In genomic region chr3:197956626-197956988, GRCh38 we compare ENCODE assay signal across 15 cellular contexts. TPM values are rescaled to one million over a fixed set of nuclear protein-coding genes. Genes with fewer than 3 reads are reported as not detected.
DNase-seq lines count a peak whose midpoint lies in the region; ATAC-seq, FAIRE-seq and TF ChIP-seq lines count a peak whose summit lies in the region.
"Had no signal": no experiment of that assay in that cellular context is flagged by ENCODE, and none has a peak within 500 bp of the region (broad histone marks: within the 10 kb centered on the region; RNA-seq: fewer than 3 reads in every experiment).

No MANE protein-coding gene starts in this region.

- TF ChIP-seq RAD21 in SK-N-SH (IDR thresholded peaks at IDR 0.05; ENCODE audit: low read length), result no peak
- no peak for TF ChIP-seq RAD21 in K562 (CRISPR knock-in tag; conservative IDR thresholded peaks at IDR 0.05 in 1 of 2, IDR thresholded peaks at IDR 0.05 in 1 of 2)

- intact Hi-C loops in K562 (cut with micrococcal nuclease) (loop anchor here (10.0 kb wide), 1 partner anchor 222 kb away; the partner anchor contains the start of gene RUBCN), heart left ventricle (cut with DNase I) (no loop called here)

- FAIRE-seq in K562 (lab: Jason Lieb, UNC), result no peak
- FAIRE-seq: GM19239, pancreas, urothelium cell line had no signal

- no peak overlapping the region for H3K4me3 ChIP-seq in SK-N-SH (ENCODE audit: low read depth in 2 of 2, low read length in 1 of 2)
- no peak overlapping the region for H3K4me3 ChIP-seq in HUES64 (ENCODE audit: low read length)
- no peak overlapping the region for H3K4me3 ChIP-seq in K562
- no peak overlapping the region for H3K4me3 ChIP-seq in heart left ventricle
- H3K4me3 ChIP-seq: body of pancreas, pancreas had no signal

- H3K9me3 ChIP-seq in SK-N-SH, result no peaks in the 10 kb centered on the region
- no peaks in the 10 kb centered on the region for H3K9me3 ChIP-seq in HUES64 (ENCODE audit: insufficient read depth, low read depth, low read length)
- H3K9me3 ChIP-seq in K562 (replicated peaks; ENCODE audit: control insufficient read depth, insufficient read depth, low read depth, low read length), result no peaks in the 10 kb centered on the region
- no peaks in the 10 kb centered on the region for H3K9me3 ChIP-seq in heart left ventricle
- H3K9me3 ChIP-seq: body of pancreas, pancreas had no signal

- POLR2A ChIA-PET in SK-N-SH (lab: Yijun Ruan, JAX) (no interaction called here), K562 (lab: Yijun Ruan, JAX) (interaction anchor here (0.8 to 1.6 kb wide), 3 partner anchors 23 to 123 kb away, joined by 3 to 5 read pairs (median 4); no protein-coding TSS in a partner anchor)

- H3K4me3 Mint-ChIP-seq in neural crest cell, result peak overlapping the region; percentile 79

- 0 out of 4 replicates have a peak overlapping the region, but pooled peaks of 1 of the 2 experiments have one; percentile 16 for H3K27ac ChIP-seq in SK-N-SH (ENCODE audit: low read depth in 2 of 2, low read length in 1 of 2)
- peak overlapping the region; percentile 29; the same call in 1 of the 2 replicates for H3K27ac ChIP-seq in HUES64 (ENCODE audit: low read depth, low read length)
- H3K27ac ChIP-seq in K562 (ENCODE audit: extremely low read depth, low read depth, low read length), result peak overlapping the region; percentile 91; the same call in 2 of the 3 replicates
- peak overlapping the region in 2 of 12 donors; percentile 18 to 77 for H3K27ac ChIP-seq in heart left ventricle

- H3K9me3 Mint-ChIP-seq in neural crest cell, result peaks cover 3% of the 10 kb centered on the region

- peaks cover 5% of the 10 kb centered on the region for H3K27me3 Mint-ChIP-seq in neural crest cell (ENCODE audit: low read depth)

- TF ChIP-seq CTCF in SK-N-SH (IDR thresholded peaks at IDR 0.05), result no peak
- no peak for TF ChIP-seq CTCF in K562 (IDR thresholded peaks at IDR 0.05 in 2 of 3, conservative IDR thresholded peaks at IDR 0.05 in 1 of 3; ENCODE audit: insufficient read depth in 2 of 3, low read depth in 1 of 3, low read length in 3 of 3)
- no peak for TF ChIP-seq CTCF in neural crest cell (conservative IDR thresholded peaks at IDR 0.05)
- TF ChIP-seq CTCF in heart left ventricle (IDR thresholded peaks at IDR 0.05), result no peak

- WGBS in SK-N-SH (ENCODE audit: low lambda C conversion rate), result 100% methylated on average over 2 of the region's 2 CpGs
- 100% methylated on average over 2 of the region's 2 CpGs for WGBS in HUES64
- 46% methylated on average over 2 of the region's 2 CpGs for WGBS in K562 (ENCODE audit: insufficient coverage, low coverage, missing lambda C conversion rate)
- 88 to 97% (median 94%) methylated on average over 2 of the region's 2 CpGs for WGBS in heart left ventricle, 4 donors

- peaks cover 34% of the 10 kb centered on the region for H3K79me2 ChIP-seq in SK-N-SH (ENCODE audit: insufficient read depth)
- H3K79me2 ChIP-seq in K562 (ENCODE audit: control insufficient read depth, insufficient read depth, low read length), result peaks cover 74% of the 10 kb centered on the region

- no peak overlapping the region for H3K4me2 ChIP-seq in SK-N-SH
- no peak overlapping the region for H3K4me2 ChIP-seq in K562 (ENCODE audit: insufficient read depth, low read length)

- H4K20me1 ChIP-seq in SK-N-SH (ENCODE audit: insufficient read depth), result peaks cover 36% of the 10 kb centered on the region
- peaks cover 17% of the 10 kb centered on the region; the same call in 1 of the 2 replicates for H4K20me1 ChIP-seq in K562 (replicated peaks; ENCODE audit: control insufficient read depth, insufficient read depth, low read length)

- BruUV-seq in K562 (replicated peaks; lab: Mats Ljungman, UMichigan), result no TSS peak

- H3K4me1 ChIP-seq in SK-N-SH (ENCODE audit: control insufficient read depth in 1 of 2, insufficient read depth in 2 of 2, low read depth in 1 of 2, low read length in 1 of 2) (peaks cover 11 to 25% of the 10 kb centered on the region in 2 experiments; a peak in 2 of 4 replicates), HUES64 (ENCODE audit: insufficient read depth, low read length) (peaks cover 13% of the 10 kb centered on the region), K562 (replicated peaks in 1 of 2; ENCODE audit: control insufficient read depth in 2 of 2, insufficient read depth in 2 of 2, low read length in 2 of 2) (peaks cover 34 to 41% of the 10 kb centered on the region in 2 experiments), heart left ventricle (peaks cover 4 to 80% (median 44%) of the 10 kb centered on the region in 12 donors)

- peaks cover 53% of the 10 kb centered on the region for H3F3A ChIP-seq in SK-N-SH (replicated peaks; ENCODE audit: insufficient read depth)

- ATAC-seq in SK-N-SH treated with all-trans-retinoic acid at 6 μM for 48 hours (no peak), K562 (peak; percentile 0; the same call in 1 of the 3 replicates), GM18511 (IDR thresholded peaks at IDR 0.05; ENCODE audit: unreplicated experiment) (no peak), heart left ventricle (no peak)
- ATAC-seq: body of pancreas, Right ventricle myocardium inferior had no signal

- H3K27ac Mint-ChIP-seq in neural crest cell (ENCODE audit: unreplicated experiment), result no peak overlapping the region

- no peak for DNase-seq in SK-N-SH
- DNase-seq in K562 (ENCODE audit: extremely low read depth in 1 of 4, low spot score in 3 of 4), result peak in 1 of 4 experiments; percentile 46
- DNase-seq in neural crest cell (ENCODE audit: low read depth, low spot score), result no peak
- no peak for DNase-seq in NCI-H526 treated with DMSO at 0.1 percent for 48 hours (lab: John Stamatoyannopoulos, UW)
- no peak for DNase-seq in heart left ventricle
- DNase-seq: NCI-H1417 treated with DMSO at 0.1 percent for 48 hours, NCI-H524 had no signal

- H3K36me3 ChIP-seq in SK-N-SH (replicated peaks in 1 of 2; ENCODE audit: control insufficient read depth in 1 of 2, insufficient read depth in 2 of 2, low read length in 1 of 2), result peaks cover 37 to 53% of the 10 kb centered on the region in 2 experiments
- peaks cover 51% of the 10 kb centered on the region for H3K36me3 ChIP-seq in HUES64 (ENCODE audit: insufficient read depth, low read length)
- peaks cover 56% of the 10 kb centered on the region for H3K36me3 ChIP-seq in K562 (ENCODE audit: control insufficient read depth, insufficient read depth, low read length)
- peaks cover 4 to 64% (median 54%) of the 10 kb centered on the region in 9 donors for H3K36me3 ChIP-seq in heart left ventricle

- H3K9ac ChIP-seq in SK-N-SH (no peak overlapping the region), HUES64 (ENCODE audit: low read depth, low read length) (no peak overlapping the region), K562 (ENCODE audit: insufficient read depth in 1 of 2, low read depth in 2 of 2, low read length in 2 of 2) (peak overlapping the region in 1 of 2 experiments; percentile 89; a peak in 1 of 4 replicates)

- H3K4me1 Mint-ChIP-seq in neural crest cell, result peaks cover 52% of the 10 kb centered on the region

- H3K36me3 Mint-ChIP-seq in neural crest cell (ENCODE audit: low read depth), result peaks cover 25% of the 10 kb centered on the region

- H3K9me2 ChIP-seq in SK-N-SH, result no peaks in the 10 kb centered on the region

- TF ChIP-seq POLR2A in K562 (conservative IDR thresholded peaks at IDR 0.05) (no peak; the same call in 1 of the 2 replicates), heart left ventricle (IDR thresholded peaks at IDR 0.05) (no peak)

- in situ Hi-C loops in K562 (cut with MboI), result no loop called here

- H3K9me1 ChIP-seq in K562 (ENCODE audit: control insufficient read depth, insufficient read depth, low read length), result no peaks in the 10 kb centered on the region

- CTCF ChIA-PET in SK-N-SH (lab: Yijun Ruan, JAX), result interaction anchor here (0.6 kb wide), 1 partner anchor 9 kb away, joined by 4 read pairs; no protein-coding TSS in a partner anchor
- CTCF ChIA-PET in K562 (lab: Yijun Ruan, JAX; ENCODE audit: low intra/inter-chr PET ratio), result no interaction called here

- no peaks in the 10 kb centered on the region for H3K27me3 ChIP-seq in SK-N-SH (ENCODE audit: insufficient read depth)
- peaks cover 6% of the 10 kb centered on the region; the same call in 1 of the 2 replicates for H3K27me3 ChIP-seq in HUES64 (ENCODE audit: insufficient read depth, low read length)
- H3K27me3 ChIP-seq in K562 (ENCODE audit: control insufficient read depth in 2 of 2, insufficient read depth in 2 of 2, low read length in 2 of 2), result no peaks in the 10 kb centered on the region
- no peaks in the 10 kb centered on the region for H3K27me3 ChIP-seq in heart left ventricle
- H3K27me3 ChIP-seq: body of pancreas, pancreas had no signal

- no peak for TF ChIP-seq EP300 in SK-N-SH (IDR thresholded peaks at IDR 0.05; ENCODE audit: borderline replicate concordance in 1 of 2, low read depth in 1 of 2, low read length in 1 of 2)
- TF ChIP-seq EP300 in K562 (IDR thresholded peaks at IDR 0.05; ENCODE audit: low read length), result no peak

- H2AFZ ChIP-seq in SK-N-SH (ENCODE audit: low read depth) (no peak overlapping the region), K562 (ENCODE audit: low read depth, low read length) (no peak overlapping the region)

RNA-seq across cellular contexts. Expression of gene LMLN, which starts 3.4 kb away (rescaled TPM):
- polyA plus RNA-seq in SK-N-SH (2012; rRNA removed), result 7.4 and 10.8 TPM in 2 replicates
- polyA plus RNA-seq in SK-N-SH (2012; cell fraction: cytosol; rRNA removed), result 7.9 and 8.0 TPM in 2 replicates
- 8.5 and 11.1 TPM in 2 replicates for polyA plus RNA-seq in SK-N-SH (2012; cell fraction: nucleus; rRNA removed)
- 2.0 TPM for polyA plus RNA-seq in HUES64 (2013, experiment 1 of 2)
- polyA plus RNA-seq in HUES64 (2013, experiment 2 of 2), result 3.4 TPM
- total RNA-seq in K562 (2011; cell fraction: chromatin; rRNA removed; ENCODE audit: low replicate concordance), result 30.3 and 71.8 TPM in 2 replicates
- total RNA-seq in K562 (2011; cell fraction: nucleolus; rRNA removed), result 21.2 and 21.8 TPM in 2 replicates
- 33.3 and 46.4 TPM in 2 replicates for total RNA-seq in K562 (2011; cell fraction: nucleoplasm; rRNA removed)
- 3.8 and 6.0 TPM in 2 replicates for total RNA-seq in K562 (2014; rRNA removed)
- total RNA-seq in K562 (2014; rRNA removed; fragmentation: Illumina TruSeq; extraction: Trizol), result 6.9 and 7.9 TPM in 2 replicates
- 5.1 and 6.0 TPM in 2 replicates for total RNA-seq in K562 (2015; rRNA removed; fragmentation: Illumina TruSeq; extraction: Trizol)
- total RNA-seq in K562 (2021), result 11.0 and 11.2 TPM in 2 replicates
- polyA plus RNA-seq in K562 (2011; rRNA removed), result 15.9 and 16.7 TPM in 2 replicates
- 8.1 and 12.8 TPM in 2 replicates for polyA plus RNA-seq in K562 (2011; cell fraction: cytosol; rRNA removed)
- polyA plus RNA-seq in K562 (2011; cell fraction: nucleus; rRNA removed), result 21.0 and 24.6 TPM in 2 replicates
- 5.7 and 6.6 TPM in 2 replicates for polyA plus RNA-seq in K562 (2012)
- 8.1 and 8.5 TPM in 2 replicates for polyA plus RNA-seq in K562 (2014; fragmentation: Illumina TruSeq; extraction: Trizol)
- polyA plus RNA-seq in K562 (2014; fragmentation: Nextera tagmentation; extraction: Ambion mirVana), result 1 to 10 TPM; 2.2 to 2.7 TPM
- 8.5 and 12.5 TPM in 2 replicates for polyA plus RNA-seq in K562 (2014; rRNA removed)
- 19.7 and 22.4 TPM in 2 replicates for polyA minus RNA-seq in K562 (2011; rRNA and poly(A)+ RNA removed)
- polyA minus RNA-seq in K562 (2011; cell fraction: cytosol; rRNA and poly(A)+ RNA removed), result 6.8 and 12.5 TPM in 2 replicates
- polyA minus RNA-seq in K562 (2011; cell fraction: nucleus; rRNA and poly(A)+ RNA removed), result 12.4 and 18.9 TPM in 2 replicates
- total RNA-seq in neural crest cell, result 9.6 and 10.1 TPM in 2 replicates
- 10 to 100 TPM in 3 of 9 donors, 1 to 10 TPM in 6; 4.1 to 17.1 (median 9.0) TPM for total RNA-seq in heart left ventricle
- 1 to 10 TPM; 2.5 to 5.7 TPM for polyA plus RNA-seq in heart left ventricle

RNA-seq across cellular contexts. Expression of gene RPL35A, which starts 6.6 kb away (rescaled TPM):
- polyA plus RNA-seq in SK-N-SH (2012; rRNA removed), result 875 and 919 TPM in 2 replicates
- 1,201 and 1,818 TPM in 2 replicates for polyA plus RNA-seq in SK-N-SH (2012; cell fraction: cytosol; rRNA removed)
- 148 and 230 TPM in 2 replicates for polyA plus RNA-seq in SK-N-SH (2012; cell fraction: nucleus; rRNA removed)
- 1,456 TPM for polyA plus RNA-seq in HUES64 (2013, experiment 1 of 2)
- polyA plus RNA-seq in HUES64 (2013, experiment 2 of 2), result 1,538 TPM
- 205 and 265 TPM in 2 replicates for total RNA-seq in K562 (2011; cell fraction: chromatin; rRNA removed; ENCODE audit: low replicate concordance)
- 160 and 166 TPM in 2 replicates for total RNA-seq in K562 (2011; cell fraction: nucleolus; rRNA removed)
- 355 and 545 TPM in 2 replicates for total RNA-seq in K562 (2011; cell fraction: nucleoplasm; rRNA removed)
- total RNA-seq in K562 (2014; rRNA removed), result 998 and 1,475 TPM in 2 replicates
- total RNA-seq in K562 (2014; rRNA removed; fragmentation: Illumina TruSeq; extraction: Trizol), result 2,429 and 2,625 TPM in 2 replicates
- 1,966 and 2,155 TPM in 2 replicates for total RNA-seq in K562 (2015; rRNA removed; fragmentation: Illumina TruSeq; extraction: Trizol)
- total RNA-seq in K562 (2021), result 1,574 and 1,710 TPM in 2 replicates
- polyA plus RNA-seq in K562 (2011; rRNA removed), result 1,725 and 2,163 TPM in 2 replicates
- 410 and 873 TPM in 2 replicates for polyA plus RNA-seq in K562 (2011; cell fraction: cytosol; rRNA removed)
- 282 and 691 TPM in 2 replicates for polyA plus RNA-seq in K562 (2011; cell fraction: nucleus; rRNA removed)
- 2,790 and 3,257 TPM in 2 replicates for polyA plus RNA-seq in K562 (2012)
- polyA plus RNA-seq in K562 (2014; fragmentation: Illumina TruSeq; extraction: Trizol), result 2,519 and 2,591 TPM in 2 replicates
- polyA plus RNA-seq in K562 (2014; fragmentation: Nextera tagmentation; extraction: Ambion mirVana), result 1,000 to 10,000 TPM; 2,367 to 2,942 TPM
- 2,582 and 2,839 TPM in 2 replicates for polyA plus RNA-seq in K562 (2014; rRNA removed)
- polyA minus RNA-seq in K562 (2011; rRNA and poly(A)+ RNA removed), result 454 and 610 TPM in 2 replicates
- 278 and 319 TPM in 2 replicates for polyA minus RNA-seq in K562 (2011; cell fraction: cytosol; rRNA and poly(A)+ RNA removed)
- 49.8 and 108 TPM in 2 replicates for polyA minus RNA-seq in K562 (2011; cell fraction: nucleus; rRNA and poly(A)+ RNA removed)
- 1,290 and 1,300 TPM in 2 replicates for total RNA-seq in neural crest cell
- 100 to 1,000 TPM; 374 to 941 (median 729) TPM for total RNA-seq in heart left ventricle
- 1,000 to 10,000 TPM; 1,426 to 1,760 TPM for polyA plus RNA-seq in heart left ventricle
